ENCODE assay signal across 8 cellular contexts in genomic region chr17:46193626-46194392, GRCh38.
DNase-seq lines count a peak whose midpoint lies in the region; FAIRE-seq and TF ChIP-seq lines count a peak whose summit lies in the region.

No MANE protein-coding gene starts in this region.

- H3K4me3 ChIP-seq in MM.1S (ENCODE audit: low read length) (peak overlapping the region; percentile 89), neuron (ENCODE audit: low read length) (peak overlapping the region; percentile 85), stomach smooth muscle (ENCODE audit: low read length in 2 of 2) (peak overlapping the region; percentile 86 to 89)

- H4K20me1 ChIP-seq in MM.1S (ENCODE audit: insufficient read depth, low read length) = peaks cover 15% of the 10 kb centered on the region

- H3F3A ChIP-seq in MM.1S (ENCODE audit: insufficient read depth, low read length) = peaks cover 27% of the 10 kb centered on the region

- FAIRE-seq in G401.6 (lab: Jason Lieb, UNC) = peak; percentile 21

- H3K4me2 ChIP-seq in MM.1S (ENCODE audit: low read depth, low read length) = peak overlapping the region; percentile 97

- H3K9me3 ChIP-seq in MM.1S (replicated peaks; ENCODE audit: insufficient read depth, low read length) = no peaks in the 10 kb centered on the region
- no peaks in the 10 kb centered on the region for H3K9me3 ChIP-seq in neuron (ENCODE audit: low read length)
- no peaks in the 10 kb centered on the region for H3K9me3 ChIP-seq in stomach smooth muscle (ENCODE audit: control insufficient read depth in 2 of 2, low read length in 2 of 2)

- H3K4me1 ChIP-seq in MM.1S (ENCODE audit: low read length) (peaks cover 37% of the 10 kb centered on the region), neuron (ENCODE audit: insufficient read depth, low read length) (peaks cover 23% of the 10 kb centered on the region), stomach smooth muscle (ENCODE audit: control insufficient read depth, insufficient read depth, low read length) (peaks cover 12% of the 10 kb centered on the region)

- no peaks in the 10 kb centered on the region for H3K9me2 ChIP-seq in MM.1S (replicated peaks; ENCODE audit: insufficient read depth, low read length)

- H3K27ac ChIP-seq in MM.1S (ENCODE audit: low read length) = peak overlapping the region; percentile 80
- peak overlapping the region; percentile 79 for H3K27ac ChIP-seq in stomach smooth muscle (ENCODE audit: low read length)

- TF ChIP-seq CTCF in MM.1S (IDR thresholded peaks at IDR 0.05; ENCODE audit: low read length) = peak; percentile 12; the same call in 1 of the 2 replicates

- no peaks in the 10 kb centered on the region for H3K36me3 ChIP-seq in MM.1S (replicated peaks; ENCODE audit: insufficient read depth, low read length)
- peaks cover 4% of the 10 kb centered on the region for H3K36me3 ChIP-seq in neuron (ENCODE audit: insufficient read depth, low read length)
- no peaks in the 10 kb centered on the region for H3K36me3 ChIP-seq in stomach smooth muscle (ENCODE audit: control insufficient read depth in 2 of 2, insufficient read depth in 2 of 2, low read length in 2 of 2)

- no peaks in the 10 kb centered on the region for H3K27me3 ChIP-seq in MM.1S (replicated peaks; ENCODE audit: insufficient read depth, low read length)
- no peaks in the 10 kb centered on the region for H3K27me3 ChIP-seq in neuron (ENCODE audit: insufficient read depth, low read length)
- H3K27me3 ChIP-seq in stomach smooth muscle (ENCODE audit: control insufficient read depth in 1 of 2, insufficient read depth in 2 of 2, low read length in 2 of 2) = no peaks in the 10 kb centered on the region

- DNase-seq in HCEC 1CT (peak; percentile 96), MM.1S (peak; percentile 95), SIG-M5 (lab: John Stamatoyannopoulos, UW) (peak; percentile 97), foreskin melanocyte (peak; percentile 90)
- peak; percentile 82 for DNase-seq in activated gamma-delta T cell treated with anti-CD3 and anti-CD28 coated beads, Interleukin-2, amount 50 U/mL, for 16 hours (ENCODE audit: low read depth)

- H3K9ac ChIP-seq in MM.1S (ENCODE audit: low read length) (peak overlapping the region; percentile 78), stomach smooth muscle (ENCODE audit: low read length in 2 of 2) (peak overlapping the region; percentile 76 to 77)

- peak overlapping the region; percentile 78 for H2AFZ ChIP-seq in MM.1S (ENCODE audit: low read length)
- peak overlapping the region; percentile 81 for H2AFZ ChIP-seq in neuron (ENCODE audit: low read depth, low read length)

- peaks cover 59% of the 10 kb centered on the region for H3K79me2 ChIP-seq in MM.1S (ENCODE audit: low read length)

Comparison
In these comparisons a context has a peak if more than half of its experiments do, and no peak if none do; other contexts are left out.
1. Peak in every context shown above with its lines: DNase-seq, H3K4me3 ChIP-seq and H3K27ac ChIP-seq.